Comparison of ENCODE assay signal across 16 cellular contexts in genomic region chr18:55316615-55317184, GRCh38.
DNase-seq lines count a peak whose midpoint lies in the region; ATAC-seq, FAIRE-seq and TF ChIP-seq lines count a peak whose summit lies in the region.
"Had no signal": no experiment of that assay in that cellular context is flagged by ENCODE, and none has a peak within 500 bp of the region (broad histone marks: within the 10 kb centered on the region; RNA-seq: fewer than 3 reads in every experiment).

No MANE protein-coding gene starts in this region.

- H3K36me3 Mint-ChIP-seq in nephron (ENCODE audit: low read depth), result no peaks in the 10 kb centered on the region
- no peaks in the 10 kb centered on the region for H3K36me3 Mint-ChIP-seq in natural killer cell treated with Interleukin-12 subunit alpha and Interleukin-12 subunit beta and Interleukin-15 and Interleukin-18, amount 100 ng/mL, for 72 hours
- H3K36me3 Mint-ChIP-seq: activated naive CD8-positive, alpha-beta T cell had no signal

- peak overlapping the region; percentile 27 to 74 (median 65) for H3K27ac Mint-ChIP-seq in nephron
- H3K27ac Mint-ChIP-seq in natural killer cell treated with Interleukin-12 subunit alpha and Interleukin-12 subunit beta and Interleukin-15 and Interleukin-18, amount 100 ng/mL, for 72 hours, result no peak overlapping the region
- H3K27ac Mint-ChIP-seq: activated naive CD8-positive, alpha-beta T cell; dendritic cell treated with granulocyte-macrophage colony-stimulating factor and Interleukin-4, amounts not matched to agents 40 ng/mL and 50 ng/mL, for 4 days had no signal

- SMC1A ChIA-PET in GM12878 (lab: Charles Lee; ENCODE audit: uncharacterized antibody, unreplicated experiment), result interaction anchor here (0.7 to 10.9 kb wide), 13 partner anchors 9 to 83 kb away, joined by 3 to 157 read pairs (median 17); no protein-coding TSS in a partner anchor

- H3K4me3 ChIP-seq in right atrium auricular region, result no peak overlapping the region
- peak overlapping the region; percentile 91 for H3K4me3 ChIP-seq in GM12878
- H3K4me3 ChIP-seq in SJCRH30, result no peak overlapping the region
- H3K4me3 ChIP-seq: HAP-1, SJSA1 had no signal

- DNase-seq in right atrium auricular region (ENCODE audit: low spot score), result no peak
- DNase-seq in Right ventricle myocardium superior, result no peak
- DNase-seq in GM12878 (ENCODE audit: low read depth, low spot score), result no peak
- DNase-seq in NCI-H226, result no peak
- no peak for DNase-seq in natural killer cell treated with Interleukin-12 subunit alpha and Interleukin-12 subunit beta and Interleukin-15 and Interleukin-18, amount 100 ng/mL, for 72 hours (ENCODE audit: low spot score)
- DNase-seq in SJCRH30, result no peak
- no peak for DNase-seq in SW 1271 (lab: John Stamatoyannopoulos, UW)
- DNase-seq: kidney, NCI-H774, WERI-Rb-1 had no signal

- BruUV-seq in GM12878 (replicated peaks; lab: Mats Ljungman, UMichigan), result no TSS peak

- no peak for TF ChIP-seq POLR2A in GM12878 (IDR thresholded peaks at IDR 0.05; ENCODE audit: low read depth, low read length)

- FAIRE-seq in GM12878 (lab: Jason Lieb, UNC), result no peak
- FAIRE-seq: kidney had no signal

- H3K36me3 ChIP-seq in right atrium auricular region, result no peaks in the 10 kb centered on the region
- H3K36me3 ChIP-seq in GM12878 (ENCODE audit: control insufficient read depth in 2 of 2, insufficient read depth in 2 of 2, low read length in 1 of 2), result no peaks in the 10 kb centered on the region
- H3K36me3 ChIP-seq in SJCRH30, result no peaks in the 10 kb centered on the region
- H3K36me3 ChIP-seq: HAP-1, SJSA1, WERI-Rb-1 had no signal

- RAD21 ChIA-PET in GM12878 (lab: Charles Lee; ENCODE audit: unreplicated experiment), result interaction anchor here (0.9 to 6.7 kb wide), 10 partner anchors 9 to 1097 kb away, joined by 3 to 83 read pairs (median 10); no protein-coding TSS in a partner anchor

- H3K9ac ChIP-seq in GM12878 (ENCODE audit: control insufficient read depth, insufficient read depth, low read length), result peak overlapping the region; percentile 87

- H3K27ac ChIP-seq in right atrium auricular region (peak overlapping the region; percentile 94 to 96), GM12878 (ENCODE audit: control insufficient read depth, insufficient read depth) (peak overlapping the region; percentile 84), SJCRH30 (no peak overlapping the region)
- H3K27ac ChIP-seq: SJSA1, WERI-Rb-1 had no signal

- peak overlapping the region; percentile 78 for H3K4me2 ChIP-seq in GM12878 (ENCODE audit: control insufficient read depth, insufficient read depth)

- H3K27me3 ChIP-seq in right atrium auricular region (no peaks in the 10 kb centered on the region), GM12878 (replicated peaks in 1 of 2; ENCODE audit: control insufficient read depth in 2 of 2, insufficient read depth in 2 of 2, low read length in 1 of 2) (no peaks in the 10 kb centered on the region), SJCRH30 (no peaks in the 10 kb centered on the region)
- H3K27me3 ChIP-seq: SJSA1 had no signal

- peak overlapping the region; percentile 47 to 68 (median 48) for H3K4me3 Mint-ChIP-seq in nephron
- H3K4me3 Mint-ChIP-seq in natural killer cell treated with Interleukin-12 subunit alpha and Interleukin-12 subunit beta and Interleukin-15 and Interleukin-18, amount 100 ng/mL, for 72 hours, result no peak overlapping the region
- H3K4me3 Mint-ChIP-seq: activated naive CD8-positive, alpha-beta T cell; dendritic cell treated with granulocyte-macrophage colony-stimulating factor and Interleukin-4, amounts not matched to agents 40 ng/mL and 50 ng/mL, for 4 days had no signal

- peaks cover 61% of the 10 kb centered on the region for H3K4me1 Mint-ChIP-seq in nephron
- H3K4me1 Mint-ChIP-seq in natural killer cell treated with Interleukin-12 subunit alpha and Interleukin-12 subunit beta and Interleukin-15 and Interleukin-18, amount 100 ng/mL, for 72 hours (ENCODE audit: low read depth in 2 of 2), result peaks cover 6 to 15% of the 10 kb centered on the region in 2 donors

- H2AFZ ChIP-seq in GM12878 (ENCODE audit: control insufficient read depth, low read depth, low read length), result no peak overlapping the region

- TF ChIP-seq RAD21 in GM12878 (IDR thresholded peaks at IDR 0.05; ENCODE audit: insufficient read depth, low read depth, low read length), result no peak

- H3K9me3 Mint-ChIP-seq in nephron, result no peaks in the 10 kb centered on the region
- H3K9me3 Mint-ChIP-seq in natural killer cell treated with Interleukin-12 subunit alpha and Interleukin-12 subunit beta and Interleukin-15 and Interleukin-18, amount 100 ng/mL, for 72 hours, result no peaks in the 10 kb centered on the region
- H3K9me3 Mint-ChIP-seq: dendritic cell treated with granulocyte-macrophage colony-stimulating factor and Interleukin-4, amounts not matched to agents 40 ng/mL and 50 ng/mL, for 4 days had no signal

- no peaks in the 10 kb centered on the region for H4K20me1 ChIP-seq in GM12878 (ENCODE audit: control insufficient read depth, insufficient read depth)

- in situ Hi-C loops in GM12878 (cut with MboI), result loop anchor here (25.0 kb wide), 1 partner anchor 1054 kb away; the partner anchor contains the start of gene POLI

- 0% methylated on average over 3 of the region's 3 CpGs for WGBS in GM12878 (ENCODE audit: insufficient coverage, insufficient replicate concordance, low lambda C conversion rate, missing lambda C conversion rate)

- TF ChIP-seq CTCF in right atrium auricular region (IDR thresholded peaks at IDR 0.05) (no peak), GM12878 (IDR thresholded peaks at IDR 0.05 in 2 of 3, conservative IDR thresholded peaks at IDR 0.05 in 1 of 3; ENCODE audit: control insufficient read depth in 2 of 3, extremely low read depth in 1 of 3, insufficient read depth in 1 of 3, low read depth in 3 of 3, low read length in 3 of 3) (no peak), nephron (IDR thresholded peaks at IDR 0.05; ENCODE audit: unreplicated experiment in 3 of 3) (no peak)

- intact Hi-C loops in Right ventricle myocardium superior (cut with DNase I), result no loop called here
- intact Hi-C loops in GM12878 (cut with micrococcal nuclease; ENCODE audit: unreplicated experiment), result loop anchor here (10.0 kb wide), 2 partner anchors 1052 to 1092 kb away; partner anchors contain the start of genes MBD2 and POLI

- H3K27me3 Mint-ChIP-seq in nephron (ENCODE audit: low read depth), result no peaks in the 10 kb centered on the region
- peaks cover 8 to 15% of the 10 kb centered on the region in 2 donors for H3K27me3 Mint-ChIP-seq in natural killer cell treated with Interleukin-12 subunit alpha and Interleukin-12 subunit beta and Interleukin-15 and Interleukin-18, amount 100 ng/mL, for 72 hours
- H3K27me3 Mint-ChIP-seq: dendritic cell treated with granulocyte-macrophage colony-stimulating factor and Interleukin-4, amounts not matched to agents 40 ng/mL and 50 ng/mL, for 4 days had no signal

- peaks cover 0 to 44% of the 10 kb centered on the region in 2 donors for H3K4me1 ChIP-seq in right atrium auricular region
- H3K4me1 ChIP-seq in GM12878 (ENCODE audit: control insufficient read depth, insufficient read depth, low read length), result peaks cover 4% of the 10 kb centered on the region; the same call in 1 of the 2 replicates
- peaks cover 11% of the 10 kb centered on the region for H3K4me1 ChIP-seq in SJCRH30

- peaks cover 100% of the 10 kb centered on the region for H3K79me2 ChIP-seq in GM12878 (ENCODE audit: control insufficient read depth, insufficient read depth, low read length)

- H3K9me3 ChIP-seq in right atrium auricular region (no peaks in the 10 kb centered on the region), GM12878 (replicated peaks; ENCODE audit: control insufficient read depth, insufficient read depth, low read length) (no peaks in the 10 kb centered on the region), SJCRH30 (replicated peaks) (no peaks in the 10 kb centered on the region)
- H3K9me3 ChIP-seq: HAP-1, SJSA1 had no signal

- TF ChIP-seq EP300 in GM12878 (IDR thresholded peaks at IDR 0.05; ENCODE audit: borderline replicate concordance in 1 of 2, control insufficient read depth in 1 of 2, low read depth in 2 of 2, low read length in 2 of 2), result no peak

- ATAC-seq in Right ventricle myocardium superior (ENCODE audit: poor library complexity), result no peak
- no peak; the same call in 2 of the 3 replicates for ATAC-seq in GM12878
- no peak for ATAC-seq in natural killer cell treated with Interleukin-12 subunit alpha and Interleukin-12 subunit beta and Interleukin-15 and Interleukin-18, amount 100 ng/mL, for 72 hours
- ATAC-seq: sciatic nerve had no signal

- POLR2A ChIA-PET in GM12878 (lab: Charles Lee), result interaction anchor here (1.1 to 6.7 kb wide), 5 partner anchors 7 to 66 kb away, joined by 3 to 52 read pairs (median 16); no protein-coding TSS in a partner anchor

- CTCF ChIA-PET in GM12878 (lab: Yijun Ruan, JAX), result interaction anchor here (1.6 to 5.5 kb wide), 4 partner anchors 9 to 81 kb away, joined by 3 to 44 read pairs (median 18); no protein-coding TSS in a partner anchor

TF ChIP-seq in GM12878, 131 proteins besides CTCF, POLR2A, EP300 and RAD21:
- TF ChIP-seq RUNX3 (IDR thresholded peaks at IDR 0.05; ENCODE audit: low read length), result peak; percentile 33; the same call in 1 of the 2 replicates
- TF ChIP-seq CBX3 (IDR thresholded peaks at IDR 0.05; ENCODE audit: borderline replicate concordance, low read depth), result no peak

Comparison
In these comparisons a context has a peak if more than half of its experiments do, and no peak if none do; other contexts are left out.
1. H3K27ac Mint-ChIP-seq: peak in nephron (3 of 3); none in natural killer cell treated with Interleukin-12 subunit alpha and Interleukin-12 subunit beta and Interleukin-15 and Interleukin-18, amount 100 ng/mL, for 72 hours (0 of 2).